Comparison of ENCODE assay signal across 8 cellular contexts in the genomic region with DNA sequence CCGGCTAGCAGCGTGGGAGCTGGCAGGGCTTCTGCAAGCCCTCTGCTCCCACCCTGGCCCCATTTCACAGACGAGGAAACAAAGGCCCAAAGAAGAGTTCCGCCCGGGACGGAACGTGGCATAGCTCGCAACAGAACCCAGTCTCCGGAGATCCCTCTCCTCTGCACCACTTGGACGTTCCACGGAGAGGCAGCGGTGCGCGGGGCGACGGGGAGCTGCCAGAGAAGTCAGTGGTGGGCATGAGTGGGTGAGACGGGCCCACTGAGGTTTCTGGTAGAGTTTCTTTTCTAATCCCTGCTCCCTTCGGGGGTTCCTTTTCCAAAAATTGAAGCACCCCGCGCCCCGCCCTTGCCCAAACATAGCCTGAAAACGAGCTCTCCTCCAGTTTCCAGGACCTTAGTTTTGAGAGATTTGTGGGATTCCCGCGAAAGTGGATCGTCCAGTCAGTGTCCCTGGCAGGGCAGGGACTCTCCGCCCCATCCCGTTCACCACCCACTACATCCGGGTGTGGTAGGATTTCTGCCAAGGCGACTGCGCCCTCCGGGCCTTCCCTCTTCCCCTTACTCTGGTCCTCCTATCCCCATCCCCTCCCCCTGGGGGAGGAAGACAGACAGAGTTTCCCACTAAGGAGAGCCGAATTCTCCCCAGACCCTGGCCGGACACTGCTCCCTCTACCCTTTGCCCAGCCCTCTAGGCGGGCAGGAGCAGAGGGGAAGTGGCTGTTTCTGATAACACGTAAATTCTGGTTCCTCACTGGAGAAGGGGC. TPM values are rescaled to one million over a fixed set of nuclear protein-coding genes. Genes with fewer than 3 reads are reported as not detected.
DNase-seq lines count a peak whose midpoint lies in the region; ATAC-seq, FAIRE-seq and TF ChIP-seq lines count a peak whose summit lies in the region.

No MANE protein-coding gene starts in this region.

- DNase-seq in Calu3 (peak; percentile 29), K562 (ENCODE audit: extremely low read depth in 1 of 4, low spot score in 3 of 4) (no peak), gastrocnemius medialis (peak in 1 of 2 donors; percentile 31), retina (no peak)

- H3K27me3 ChIP-seq in Loucy (ENCODE audit: insufficient read depth, low read length, poor library complexity, severe bottlenecking) (peaks cover 4% of the 10 kb centered on the region), K562 (ENCODE audit: control insufficient read depth in 2 of 2, insufficient read depth in 2 of 2, low read length in 2 of 2) (peaks cover 24 to 48% of the 10 kb centered on the region in 2 experiments; a peak in 3 of 5 replicates), iPS-18a (ENCODE audit: control insufficient read depth, insufficient read depth, low read length) (peaks cover 9% of the 10 kb centered on the region), gastrocnemius medialis (peaks cover 13 to 15% (median 14%) of the 10 kb centered on the region in 3 donors)

- intact Hi-C loops in Calu3 (cut with micrococcal nuclease; ENCODE audit: unreplicated experiment) (loop anchor here (5.0 to 10.0 kb wide), 2 partner anchors 37 to 65 kb away; no protein-coding TSS in a partner anchor), K562 (cut with micrococcal nuclease) (loop anchor here (2.0 to 5.0 kb wide), 3 partner anchors 63 to 378 kb away; no protein-coding TSS in a partner anchor), gastrocnemius medialis (cut with DNase I; ENCODE audit: low total_unique reads) (loop anchor here (1.0 kb wide), 1 partner anchor 63 kb away; no protein-coding TSS in a partner anchor)

- H3K4me3 ChIP-seq in Loucy (ENCODE audit: low read length, poor library complexity, severe bottlenecking) (peak overlapping the region; percentile 96), K562 (no peak overlapping the region), iPS-18a (ENCODE audit: low read length) (peak overlapping the region; percentile 86), gastrocnemius medialis (peak overlapping the region; percentile 57 to 99 (median 79))

- no peak for TF ChIP-seq CTCF in Calu3 (IDR thresholded peaks at IDR 0.05; ENCODE audit: unreplicated experiment)
- no peak; the same call in none of the 2 replicates for TF ChIP-seq CTCF in Loucy (conservative IDR thresholded peaks at IDR 0.05; ENCODE audit: low read length)
- no peak for TF ChIP-seq CTCF in K562 (IDR thresholded peaks at IDR 0.05 in 2 of 3, conservative IDR thresholded peaks at IDR 0.05 in 1 of 3; ENCODE audit: insufficient read depth in 2 of 3, low read depth in 1 of 3, low read length in 3 of 3)
- TF ChIP-seq CTCF in gastrocnemius medialis (IDR thresholded peaks at IDR 0.05 in 4 of 5, conservative IDR thresholded peaks at IDR 0.05 in 1 of 5) = peak in 2 of 5 experiments; percentile 5 to 12

- peaks cover 26% of the 10 kb centered on the region for H3K4me1 ChIP-seq in Loucy (ENCODE audit: insufficient read depth, low read length, poor library complexity, severe bottlenecking)
- peaks cover 0 to 25% of the 10 kb centered on the region in 2 experiments; a peak in 2 of 5 replicates for H3K4me1 ChIP-seq in K562 (replicated peaks in 1 of 2; ENCODE audit: control insufficient read depth in 2 of 2, insufficient read depth in 2 of 2, low read length in 2 of 2)
- peaks cover 24% of the 10 kb centered on the region for H3K4me1 ChIP-seq in iPS-18a (ENCODE audit: control insufficient read depth, low read depth, low read length)
- H3K4me1 ChIP-seq in gastrocnemius medialis = peaks cover 3 to 18% of the 10 kb centered on the region in 2 donors

- in situ Hi-C loops in K562 (cut with MboI) = loop anchor here (10.0 kb wide), 1 partner anchor 245 kb away; no protein-coding TSS in a partner anchor
- in situ Hi-C loops in gastrocnemius medialis (cut with MboI; ENCODE audit: low sequenced_read_pairs in 4 of 4) = loop anchor here in 2 of 4 donors (10.0 to 25.0 kb wide), 3 partner anchors 65 to 375 kb away; no protein-coding TSS in a partner anchor

- no peaks in the 10 kb centered on the region for H3K4me1 Mint-ChIP-seq in Calu3 (ENCODE audit: low read depth, unreplicated experiment)

- H3K9me1 ChIP-seq in K562 (ENCODE audit: control insufficient read depth, insufficient read depth, low read length) = no peaks in the 10 kb centered on the region

- H3K4me3 Mint-ChIP-seq in Calu3 (ENCODE audit: low read depth, unreplicated experiment) = peak overlapping the region; percentile 78

- WGBS in K562 (ENCODE audit: insufficient coverage, low coverage, missing lambda C conversion rate) = 14% methylated on average over 14 of the region's 35 CpGs

- POLR2A ChIA-PET in K562 (lab: Yijun Ruan, JAX) = interaction anchor here (0.5 to 1.1 kb wide), 7 partner anchors 18 to 158 kb away, joined by 3 to 4 read pairs (median 3); no protein-coding TSS in a partner anchor

- no TSS peak for BruUV-seq in Calu3 (replicated peaks; lab: Mats Ljungman, UMichigan)
- no TSS peak for BruUV-seq in K562 (replicated peaks; lab: Mats Ljungman, UMichigan)

- no peak for TF ChIP-seq RAD21 in K562 (CRISPR knock-in tag; conservative IDR thresholded peaks at IDR 0.05 in 1 of 2, IDR thresholded peaks at IDR 0.05 in 1 of 2)

- H3K9me3 ChIP-seq in Loucy (ENCODE audit: insufficient read depth, low read depth, low read length) (no peaks in the 10 kb centered on the region), K562 (replicated peaks; ENCODE audit: control insufficient read depth, insufficient read depth, low read depth, low read length) (no peaks in the 10 kb centered on the region), iPS-18a (ENCODE audit: control insufficient read depth, low read depth, low read length) (no peaks in the 10 kb centered on the region), gastrocnemius medialis (no peaks in the 10 kb centered on the region)

- H3K4me2 ChIP-seq in Loucy (ENCODE audit: low read depth, low read length, poor library complexity, severe bottlenecking) = peak overlapping the region; percentile 38
- H3K4me2 ChIP-seq in K562 (ENCODE audit: insufficient read depth, low read length) = peak overlapping the region; percentile 81; the same call in 1 of the 2 replicates

- H3F3A ChIP-seq in Loucy (ENCODE audit: low read depth) = no peaks in the 10 kb centered on the region

- H3K27ac Mint-ChIP-seq in Calu3 (ENCODE audit: unreplicated experiment) = peak overlapping the region; percentile 23

- no peaks in the 10 kb centered on the region for H3K9me3 Mint-ChIP-seq in Calu3 (ENCODE audit: low read depth, unreplicated experiment)

- ATAC-seq in GM21390 (IDR thresholded peaks at IDR 0.05; ENCODE audit: unreplicated experiment) = peak; percentile 15
- peak; percentile 29 for ATAC-seq in K562
- ATAC-seq in gastrocnemius medialis = peak in 1 of 2 donors; percentile 14
- no peak for ATAC-seq in GM18861 (IDR thresholded peaks at IDR 0.05; ENCODE audit: unreplicated experiment)

- H4K20me1 ChIP-seq in Loucy (ENCODE audit: insufficient read depth, low read length, poor library complexity, severe bottlenecking) = peaks cover 37% of the 10 kb centered on the region
- no peaks in the 10 kb centered on the region for H4K20me1 ChIP-seq in K562 (replicated peaks; ENCODE audit: control insufficient read depth, insufficient read depth, low read length)

- no peak for TF ChIP-seq EP300 in K562 (IDR thresholded peaks at IDR 0.05; ENCODE audit: low read length)

- TF ChIP-seq POLR2A in K562 (conservative IDR thresholded peaks at IDR 0.05) (no peak), gastrocnemius medialis (IDR thresholded peaks at IDR 0.05) (no peak)

- H3K36me3 ChIP-seq in Loucy (ENCODE audit: insufficient read depth, low read length) (no peaks in the 10 kb centered on the region), K562 (ENCODE audit: control insufficient read depth, insufficient read depth, low read length) (no peaks in the 10 kb centered on the region), iPS-18a (ENCODE audit: control insufficient read depth, low read depth, low read length) (no peaks in the 10 kb centered on the region), gastrocnemius medialis (no peaks in the 10 kb centered on the region)

- CTCF ChIA-PET in Calu3 (lab: Charles Lee) (interaction anchor here (1.0 to 1.6 kb wide), 6 partner anchors 9 to 275 kb away, joined by 3 to 6 read pairs (median 4); no protein-coding TSS in a partner anchor), K562 (lab: Yijun Ruan, JAX; ENCODE audit: low intra/inter-chr PET ratio) (interaction anchor here (0.5 to 1.9 kb wide), 7 partner anchors 56 to 249 kb away, joined by 3 to 16 read pairs (median 3); no protein-coding TSS in a partner anchor)

- H3K79me2 ChIP-seq in Loucy (ENCODE audit: insufficient read depth, low read length) (peaks cover 37% of the 10 kb centered on the region), K562 (ENCODE audit: control insufficient read depth, insufficient read depth, low read length) (no peaks in the 10 kb centered on the region)

- peaks cover 27% of the 10 kb centered on the region for H3K36me3 Mint-ChIP-seq in Calu3 (ENCODE audit: insufficient read depth, unreplicated experiment)

- FAIRE-seq in K562 (lab: Jason Lieb, UNC) = no peak

- H2AFZ ChIP-seq in Loucy (ENCODE audit: low read length) (peak overlapping the region; percentile 14; the same call in 1 of the 2 replicates), K562 (ENCODE audit: low read depth, low read length) (no peak overlapping the region)

- peaks cover 13% of the 10 kb centered on the region for H3K27me3 Mint-ChIP-seq in Calu3 (ENCODE audit: unreplicated experiment)

- no peak overlapping the region for H3K27ac ChIP-seq in K562 (ENCODE audit: extremely low read depth, low read depth, low read length)
- H3K27ac ChIP-seq in iPS-18a (ENCODE audit: low read length) = no peak overlapping the region
- H3K27ac ChIP-seq in gastrocnemius medialis = peak overlapping the region; percentile 11 to 79 (median 63)

- H3K9ac ChIP-seq in Loucy (ENCODE audit: low read depth, low read length, poor library complexity, severe bottlenecking) = no peak overlapping the region
- no peak overlapping the region for H3K9ac ChIP-seq in K562 (ENCODE audit: insufficient read depth in 1 of 2, low read depth in 2 of 2, low read length in 2 of 2)
- H3K9ac ChIP-seq in iPS-18a (ENCODE audit: low read length) = peak overlapping the region; percentile 36

- no peaks in the 10 kb centered on the region for H3K9me2 ChIP-seq in Loucy (replicated peaks; ENCODE audit: low read depth, low read length)

RNA-seq across cellular contexts. Expression of a gene that starts 0.8 kb away (rescaled TPM):
- total RNA-seq in Calu3 (2022) (22.1 and 28.5 TPM in 2 replicates), K562 (2014; rRNA removed) (0.09 and 0.33 TPM in 2 replicates), K562 (2014; rRNA removed; fragmentation: Illumina TruSeq; extraction: Trizol) (0.25 TPM in 1 of 2 replicates, not detected in the other), K562 (2015; rRNA removed; fragmentation: Illumina TruSeq; extraction: Trizol) (not detected in 2 replicates), K562 (2021) (0.53 and 0.74 TPM in 2 replicates), gastrocnemius medialis (1 to 10 TPM in 2 of 4 donors, under 1 TPM in 2; 0.66 to 2.2 (median 0.92) TPM)
- total RNA-seq in K562 (2011; cell fraction: chromatin; rRNA removed; ENCODE audit: low replicate concordance) = 0.42 TPM in 1 of 2 replicates, not detected in the other
- total RNA-seq in K562 (2011; cell fraction: nucleolus; rRNA removed) = 0.26 and 1.7 TPM in 2 replicates
- 0.38 and 1.0 TPM in 2 replicates for total RNA-seq in K562 (2011; cell fraction: nucleoplasm; rRNA removed)
- polyA plus RNA-seq in K562 (2011; rRNA removed) (0.09 and 0.11 TPM in 2 replicates), K562 (2014; fragmentation: Illumina TruSeq; extraction: Trizol) (0.45 and 0.69 TPM in 2 replicates), K562 (2014; fragmentation: Nextera tagmentation; extraction: Ambion mirVana) (under 1 TPM in 1 of 2 experiments, not detected in 1; 0.21 TPM), K562 (2014; rRNA removed) (0.09 and 0.23 TPM in 2 replicates)
- 0.13 and 0.25 TPM in 2 replicates for polyA plus RNA-seq in K562 (2011; cell fraction: cytosol; rRNA removed)
- 0.43 TPM in 1 of 2 replicates, not detected in the other for polyA plus RNA-seq in K562 (2011; cell fraction: nucleus; rRNA removed)
- polyA plus RNA-seq in K562 (2012) = 0.12 and 0.48 TPM in 2 replicates
- 0.39 TPM in 1 of 2 replicates, not detected in the other for polyA minus RNA-seq in K562 (2011; rRNA and poly(A)+ RNA removed)
- not detected in 2 replicates for polyA minus RNA-seq in K562 (2011; cell fraction: cytosol; rRNA and poly(A)+ RNA removed)
- not detected in 2 replicates for polyA minus RNA-seq in K562 (2011; cell fraction: nucleus; rRNA and poly(A)+ RNA removed)

Comparison
In these comparisons a context has a peak if more than half of its experiments do, and no peak if none do; other contexts are left out.
1. H3K27ac ChIP-seq: peak in gastrocnemius medialis (4 of 4); none in K562 (single experiment) and iPS-18a (single experiment).